In genomic region chr11:62539238-62539925, GRCh38 we compare ENCODE assay signal across 8 cellular contexts. TPM values are rescaled to one million over a fixed set of nuclear protein-coding genes. Genes with fewer than 3 reads are reported as not detected.
DNase-seq lines count a peak whose midpoint lies in the region; ATAC-seq, FAIRE-seq and TF ChIP-seq lines count a peak whose summit lies in the region.

No MANE protein-coding gene starts in this region.

- no peak for TF ChIP-seq CTCF in GM12878 (IDR thresholded peaks at IDR 0.05 in 2 of 3, conservative IDR thresholded peaks at IDR 0.05 in 1 of 3; ENCODE audit: control insufficient read depth in 2 of 3, extremely low read depth in 1 of 3, insufficient read depth in 1 of 3, low read depth in 3 of 3, low read length in 3 of 3)

- TF ChIP-seq EP300 in GM12878 (IDR thresholded peaks at IDR 0.05; ENCODE audit: borderline replicate concordance in 1 of 2, control insufficient read depth in 1 of 2, low read depth in 2 of 2, low read length in 2 of 2), result no peak

- H3K27ac ChIP-seq in GM12878 (ENCODE audit: control insufficient read depth, insufficient read depth), result 0 out of 2 replicates have a peak overlapping the region, but pooled peaks have one; percentile 95
- H3K27ac ChIP-seq in stomach smooth muscle (ENCODE audit: low read length), result peak overlapping the region; percentile 94

- H3K79me2 ChIP-seq in GM12878 (ENCODE audit: control insufficient read depth, insufficient read depth, low read length), result peaks cover 60% of the 10 kb centered on the region

- WGBS in GM12878 (ENCODE audit: insufficient coverage, insufficient replicate concordance, low lambda C conversion rate, missing lambda C conversion rate), result 57% methylated on average over 12 of the region's 13 CpGs

- ATAC-seq in GM12878 (no peak), left lobe of liver (peak; percentile 70), GM19397 (IDR thresholded peaks at IDR 0.05; ENCODE audit: unreplicated experiment) (no peak)

- SMC1A ChIA-PET in GM12878 (lab: Charles Lee; ENCODE audit: uncharacterized antibody, unreplicated experiment), result interaction anchor here (1.0 to 7.0 kb wide), 6 partner anchors 9 to 144 kb away, joined by 3 to 212 read pairs (median 6); partner anchors contain the start of gene TUT1

- TF ChIP-seq POLR2A in GM12878 (IDR thresholded peaks at IDR 0.05; ENCODE audit: low read depth, low read length), result no peak

- BruUV-seq in GM12878 (replicated peaks; lab: Mats Ljungman, UMichigan), result no TSS peak

- H3K9me3 ChIP-seq in GM12878 (replicated peaks; ENCODE audit: control insufficient read depth, insufficient read depth, low read length), result no peaks in the 10 kb centered on the region
- H3K9me3 ChIP-seq in stomach smooth muscle (ENCODE audit: control insufficient read depth in 2 of 2, low read length in 2 of 2), result no peaks in the 10 kb centered on the region

- peak overlapping the region; percentile 97 for H3K4me2 ChIP-seq in GM12878 (ENCODE audit: control insufficient read depth, insufficient read depth)

- H4K20me1 ChIP-seq in GM12878 (ENCODE audit: control insufficient read depth, insufficient read depth), result no peaks in the 10 kb centered on the region

- RAD21 ChIA-PET in GM12878 (lab: Charles Lee; ENCODE audit: unreplicated experiment), result interaction anchor here (5.1 to 9.1 kb wide), 3 partner anchors 17 to 115 kb away, joined by 33 to 313 read pairs (median 146); partner anchors contain the start of gene TUT1

- no peak for TF ChIP-seq RAD21 in GM12878 (IDR thresholded peaks at IDR 0.05; ENCODE audit: insufficient read depth, low read depth, low read length)

- peak overlapping the region; percentile 33; the same call in 1 of the 2 replicates for H2AFZ ChIP-seq in GM12878 (ENCODE audit: control insufficient read depth, low read depth, low read length)

- intact Hi-C loops in GM12878 (cut with micrococcal nuclease; ENCODE audit: unreplicated experiment), result no loop called here

- POLR2A ChIA-PET in GM12878 (lab: Charles Lee), result interaction anchor here (1.0 to 10.3 kb wide), 4 partner anchors 17 to 95 kb away, joined by 3 to 188 read pairs (median 6); partner anchors contain the start of gene TUT1

- H3K27me3 ChIP-seq in GM12878 (replicated peaks in 1 of 2; ENCODE audit: control insufficient read depth in 2 of 2, insufficient read depth in 2 of 2, low read length in 1 of 2), result no peaks in the 10 kb centered on the region
- no peaks in the 10 kb centered on the region for H3K27me3 ChIP-seq in stomach smooth muscle (ENCODE audit: control insufficient read depth in 1 of 2, insufficient read depth in 2 of 2, low read length in 2 of 2)

- peak overlapping the region; percentile 47; the same call in 1 of the 2 replicates for H3K9ac ChIP-seq in GM12878 (ENCODE audit: control insufficient read depth, insufficient read depth, low read length)
- H3K9ac ChIP-seq in stomach smooth muscle (ENCODE audit: low read length in 2 of 2), result peak overlapping the region; percentile 40 to 51

- H3K36me3 ChIP-seq in GM12878 (ENCODE audit: control insufficient read depth in 2 of 2, insufficient read depth in 2 of 2, low read length in 1 of 2) (peaks cover 6 to 11% of the 10 kb centered on the region in 2 experiments; a peak in 3 of 4 replicates), stomach smooth muscle (ENCODE audit: control insufficient read depth in 2 of 2, insufficient read depth in 2 of 2, low read length in 2 of 2) (peaks cover 17 to 21% of the 10 kb centered on the region in 2 donors)

- in situ Hi-C loops in GM12878 (cut with MboI), result no loop called here

- no peak overlapping the region for H3K4me3 ChIP-seq in GM12878
- H3K4me3 ChIP-seq in stomach smooth muscle (ENCODE audit: low read length in 2 of 2), result peak overlapping the region; percentile 62 to 95

- H3K4me1 ChIP-seq in GM12878 (ENCODE audit: control insufficient read depth, insufficient read depth, low read length), result peaks cover 59% of the 10 kb centered on the region
- H3K4me1 ChIP-seq in stomach smooth muscle (ENCODE audit: control insufficient read depth, insufficient read depth, low read length), result peaks cover 90% of the 10 kb centered on the region

- peak; percentile 41 for DNase-seq in NCI-H2196 (lab: John Stamatoyannopoulos, UW; ENCODE audit: unreplicated experiment)
- no peak for DNase-seq in NCI-H2196 treated with DMSO at 0.1 percent for 48 hours (lab: John Stamatoyannopoulos, UW; ENCODE audit: unreplicated experiment)
- DNase-seq in RPMI8226, result peak; percentile 95
- DNase-seq in GM12878 (ENCODE audit: low read depth, low spot score), result no peak
- peak; percentile 76 for DNase-seq in left lobe of liver (ENCODE audit: low spot score)
- no peak for DNase-seq in epidermal melanocyte (ENCODE audit: insufficient read length, low spot score)

- CTCF ChIA-PET in GM12878 (lab: Yijun Ruan, JAX), result interaction anchor here (1.0 to 9.0 kb wide), 7 partner anchors 13 to 144 kb away, joined by 3 to 280 read pairs (median 5); partner anchors contain the start of gene SCGB1A1

- no peak for FAIRE-seq in GM12878 (lab: Jason Lieb, UNC)

TF ChIP-seq in GM12878, 131 proteins besides CTCF, POLR2A, EP300 and RAD21 (continues in another document):
- TF ChIP-seq HCFC1 (IDR thresholded peaks at IDR 0.05; ENCODE audit: low read length) (no peak), MEF2B (IDR thresholded peaks at IDR 0.05; ENCODE audit: partially characterized antibody, poor library complexity, severe bottlenecking) (no peak)

RNA-seq across cellular contexts. Expression of gene AHNAK, which starts 7.2 kb away (rescaled TPM):
- 162 and 186 TPM in 2 replicates for total RNA-seq in GM12878 (2013; cell fraction: nucleolus; rRNA removed)
- total RNA-seq in GM12878 (2014; rRNA removed) (44.4 and 46.6 TPM in 2 replicates), GM12878 (2014; rRNA removed; fragmentation: Illumina TruSeq; extraction: Trizol) (43.5 and 49.6 TPM in 2 replicates), GM12878 (2021) (90.0 and 90.3 TPM in 2 replicates), left lobe of liver (115 TPM)
- 6.6 TPM for polyA plus RNA-seq in GM12878 (2011; ENCODE audit: low read depth)
- polyA plus RNA-seq in GM12878 (2011; rRNA removed) (12.7 and 16.1 TPM in 2 replicates), GM12878 (2014; fragmentation: Illumina TruSeq; extraction: Trizol) (42.3 and 53.4 TPM in 2 replicates), GM12878 (2014; fragmentation: Nextera tagmentation; extraction: Ambion mirVana) (1 to 10 TPM in 1 of 2 experiments, under 1 TPM in 1; 0.76 to 1.2 TPM), GM12878 (2014; rRNA removed) (22.5 and 23.5 TPM in 2 replicates), GM12878 (2016; fragmentation: Nextera tagmentation; extraction: Ambion mirVana) (10 to 100 TPM; 11.8 to 16.4 TPM)
- polyA plus RNA-seq in GM12878 (2011; cell fraction: cytosol; rRNA removed), result 8.2 and 13.2 TPM in 2 replicates
- polyA plus RNA-seq in GM12878 (2011; cell fraction: nucleus; rRNA removed), result 28.2 and 31.7 TPM in 2 replicates
- 8.0 and 14.1 TPM in 2 replicates for polyA plus RNA-seq in GM12878 (2012)
- polyA minus RNA-seq in GM12878 (2011; rRNA and poly(A)+ RNA removed), result 41.7 and 48.2 TPM in 2 replicates
- 26.6 and 27.7 TPM in 2 replicates for polyA minus RNA-seq in GM12878 (2011; cell fraction: cytosol; rRNA and poly(A)+ RNA removed)
- 15.3 and 15.4 TPM in 2 replicates for polyA minus RNA-seq in GM12878 (2011; cell fraction: nucleus; rRNA and poly(A)+ RNA removed)

RNA-seq across cellular contexts. Expression of gene EEF1G, which starts 34.3 kb away (rescaled TPM):
- 270 and 284 TPM in 2 replicates for total RNA-seq in GM12878 (2013; cell fraction: nucleolus; rRNA removed)
- total RNA-seq in GM12878 (2014; rRNA removed), result 2,512 and 2,611 TPM in 2 replicates
- 2,491 and 2,551 TPM in 2 replicates for total RNA-seq in GM12878 (2014; rRNA removed; fragmentation: Illumina TruSeq; extraction: Trizol)
- 2,218 and 2,306 TPM in 2 replicates for total RNA-seq in GM12878 (2021)
- polyA plus RNA-seq in GM12878 (2011; ENCODE audit: low read depth), result 2,168 TPM
- 1,766 and 2,335 TPM in 2 replicates for polyA plus RNA-seq in GM12878 (2011; rRNA removed)
- polyA plus RNA-seq in GM12878 (2011; cell fraction: cytosol; rRNA removed), result 2,704 and 2,784 TPM in 2 replicates
- 719 and 1,009 TPM in 2 replicates for polyA plus RNA-seq in GM12878 (2011; cell fraction: nucleus; rRNA removed)
- 2,616 and 3,065 TPM in 2 replicates for polyA plus RNA-seq in GM12878 (2012)
- polyA plus RNA-seq in GM12878 (2014; fragmentation: Illumina TruSeq; extraction: Trizol), result 2,336 and 2,739 TPM in 2 replicates
- polyA plus RNA-seq in GM12878 (2014; fragmentation: Nextera tagmentation; extraction: Ambion mirVana), result 1,000 to 10,000 TPM; 1,227 to 1,233 TPM
- 2,498 and 2,961 TPM in 2 replicates for polyA plus RNA-seq in GM12878 (2014; rRNA removed)
- polyA plus RNA-seq in GM12878 (2016; fragmentation: Nextera tagmentation; extraction: Ambion mirVana), result 100 to 1,000 TPM; 850 to 912 TPM
- polyA minus RNA-seq in GM12878 (2011; rRNA and poly(A)+ RNA removed), result 1,401 and 2,150 TPM in 2 replicates
- polyA minus RNA-seq in GM12878 (2011; cell fraction: cytosol; rRNA and poly(A)+ RNA removed), result 694 and 779 TPM in 2 replicates
- 161 and 187 TPM in 2 replicates for polyA minus RNA-seq in GM12878 (2011; cell fraction: nucleus; rRNA and poly(A)+ RNA removed)
- 441 TPM for total RNA-seq in left lobe of liver

RNA-seq across cellular contexts. Expression of gene TUT1, which starts 51.9 kb away (rescaled TPM):
- total RNA-seq in GM12878 (2013; cell fraction: nucleolus; rRNA removed), result 19.1 and 19.7 TPM in 2 replicates
- total RNA-seq in GM12878 (2014; rRNA removed) (12.1 and 12.3 TPM in 2 replicates), GM12878 (2014; rRNA removed; fragmentation: Illumina TruSeq; extraction: Trizol) (6.9 and 8.3 TPM in 2 replicates), GM12878 (2021) (26.6 and 28.4 TPM in 2 replicates), left lobe of liver (32.6 TPM)
- 6.9 TPM for polyA plus RNA-seq in GM12878 (2011; ENCODE audit: low read depth)
- polyA plus RNA-seq in GM12878 (2011; rRNA removed) (12.0 and 18.4 TPM in 2 replicates), GM12878 (2014; fragmentation: Illumina TruSeq; extraction: Trizol) (9.5 and 14.0 TPM in 2 replicates), GM12878 (2014; fragmentation: Nextera tagmentation; extraction: Ambion mirVana) (1 to 10 TPM; 1.1 to 1.4 TPM), GM12878 (2014; rRNA removed) (19.4 and 22.7 TPM in 2 replicates), GM12878 (2016; fragmentation: Nextera tagmentation; extraction: Ambion mirVana) (10 to 100 TPM; 26.9 to 29.9 TPM)
- 16.6 and 19.8 TPM in 2 replicates for polyA plus RNA-seq in GM12878 (2011; cell fraction: cytosol; rRNA removed)
- polyA plus RNA-seq in GM12878 (2011; cell fraction: nucleus; rRNA removed), result 47.4 and 48.5 TPM in 2 replicates
- polyA plus RNA-seq in GM12878 (2012), result 15.7 and 18.2 TPM in 2 replicates
- 8.8 and 10.6 TPM in 2 replicates for polyA minus RNA-seq in GM12878 (2011; rRNA and poly(A)+ RNA removed)
- 3.5 and 4.5 TPM in 2 replicates for polyA minus RNA-seq in GM12878 (2011; cell fraction: cytosol; rRNA and poly(A)+ RNA removed)
- polyA minus RNA-seq in GM12878 (2011; cell fraction: nucleus; rRNA and poly(A)+ RNA removed), result 5.6 and 7.2 TPM in 2 replicates

Comparison
In these comparisons a context has a peak if more than half of its experiments do, and no peak if none do; other contexts are left out.
1. DNase-seq: peak in NCI-H2196 (single experiment), RPMI8226 (single experiment) and left lobe of liver (single experiment); none in NCI-H2196 treated with DMSO at 0.1 percent for 48 hours (single experiment), GM12878 (single experiment) and epidermal melanocyte (single experiment).